In genomic region chr22:49507607-49508292, GRCh38 we compare ENCODE assay signal across 24 cellular contexts.
"Had no signal": no experiment of that assay in that cellular context is flagged by ENCODE, and none has a peak within 500 bp of the region (broad histone marks: within the 10 kb centered on the region; RNA-seq: fewer than 3 reads in every experiment).

No MANE protein-coding gene starts in this region.

- H3K27ac ChIP-seq: colonic mucosa, neutrophil, pancreas, right lobe of liver, thoracic aorta, transverse colon, upper lobe of right lung, uterus had no signal

- H3K27me3 ChIP-seq: colonic mucosa, neutrophil, right lobe of liver, transverse colon, upper lobe of right lung, uterus had no signal

- H3K36me3 ChIP-seq: colonic mucosa, neutrophil, pancreas, right lobe of liver, thoracic aorta, transverse colon, upper lobe of right lung, uterus had no signal

- H3K9me3 ChIP-seq: colonic mucosa, neutrophil, pancreas, uterus had no signal

- H3K27me3 Mint-ChIP-seq: memory B cell; naive B cell; natural killer cell treated with Interleukin-12 subunit alpha and Interleukin-12 subunit beta and Interleukin-15 and Interleukin-18, amount 100 ng/mL, for 72 hours; stimulated activated memory B cell treated with anti-CD40 and anti-IgM and Interleukin-4, amounts not matched to agents 10 μg/mL and 1 μg/mL and 100 μg/mL, for 72 hours had no signal

- H3K4me3 Mint-ChIP-seq: immature natural killer cell; memory B cell; mesothelial cell of epicardium; naive B cell; natural killer cell treated with Interleukin-12 subunit alpha and Interleukin-12 subunit beta and Interleukin-15 and Interleukin-18, amount 100 ng/mL, for 72 hours; neural crest cell; stimulated activated memory B cell treated with anti-CD40 and anti-IgM and Interleukin-4, amounts not matched to agents 10 μg/mL and 1 μg/mL and 100 μg/mL, for 72 hours had no signal

- H3K36me3 Mint-ChIP-seq: mesothelial cell of epicardium had no signal

- DNase-seq: colonic mucosa; dermis blood vessel endothelial cell; effector memory CD4-positive, alpha-beta T cell; erythroblast; hypothalamus; immature natural killer cell; mucosa of descending colon; naive B cell; pancreas; stimulated activated CD4-positive, alpha-beta T cell treated with anti-CD3 and anti-CD28 coated beads, Interleukin-2, amount 100 ng/mL, for 24 hours; stimulated activated CD4-positive, alpha-beta T cell treated with anti-CD3 and anti-CD28 coated beads, Interleukin-4, amount 100 ng/mL, for 24 hours; stimulated activated naive CD8-positive, alpha-beta T cell treated with anti-CD3 and anti-CD28 coated beads, Interleukin-15, Interleukin-2, amounts not matched to agents 100 U/mL and 50 U/mL, for 24 hours; transverse colon; upper lobe of right lung; uterus had no signal

- H3K9me3 Mint-ChIP-seq: natural killer cell treated with Interleukin-12 subunit alpha and Interleukin-12 subunit beta and Interleukin-15 and Interleukin-18, amount 100 ng/mL, for 72 hours had no signal

- H3K4me1 Mint-ChIP-seq: mesothelial cell of epicardium; stimulated activated memory B cell treated with anti-CD40 and anti-IgM and Interleukin-4, amounts not matched to agents 10 μg/mL and 1 μg/mL and 100 μg/mL, for 72 hours had no signal

- H3K4me3 ChIP-seq: colonic mucosa, lung, mucosa of descending colon, pancreas, right lobe of liver, thoracic aorta, transverse colon, upper lobe of right lung, uterus had no signal

- H3K4me1 ChIP-seq: colonic mucosa, pancreas, right lobe of liver, transverse colon, upper lobe of right lung, uterus had no signal

- H3K27ac Mint-ChIP-seq: memory B cell; mesothelial cell of epicardium; natural killer cell treated with Interleukin-12 subunit alpha and Interleukin-12 subunit beta and Interleukin-15 and Interleukin-18, amount 100 ng/mL, for 72 hours; stimulated activated memory B cell treated with anti-CD40 and anti-IgM and Interleukin-4, amounts not matched to agents 10 μg/mL and 1 μg/mL and 100 μg/mL, for 72 hours had no signal
